8 cellular contexts compared by ENCODE assay signal in the genomic region with DNA sequence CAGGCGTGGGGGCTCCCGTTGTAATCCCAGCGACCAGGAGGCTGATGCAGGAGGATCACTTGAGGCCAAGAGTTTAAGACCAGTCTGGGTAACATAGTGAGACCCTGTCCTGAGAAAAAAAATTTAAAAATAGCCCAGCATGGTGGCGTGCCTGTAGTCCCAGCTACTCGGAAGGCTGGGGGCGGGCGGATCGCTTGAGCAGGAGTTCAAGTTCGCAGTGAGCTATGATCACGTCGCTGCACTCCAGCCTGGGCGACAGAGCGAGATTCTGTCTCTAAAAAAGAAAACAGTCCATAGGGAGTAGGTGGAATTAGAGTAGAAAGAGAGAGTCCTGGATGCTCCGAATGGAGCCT. TPM values are rescaled to one million over a fixed set of nuclear protein-coding genes. Genes with fewer than 3 reads are reported as not detected.
A peak's percentile ranks its signal among the peaks of the same experiment; 100 is the strongest.
DNase-seq lines count a peak whose midpoint lies in the region; ATAC-seq, FAIRE-seq and TF ChIP-seq lines count a peak whose summit lies in the region.

No MANE protein-coding gene starts in this region.

- peaks cover 51% of the 10 kb centered on the region for H3K4me1 Mint-ChIP-seq in activated CD8-positive, alpha-beta memory T cell treated with anti-CD3 and anti-CD28 coated beads, Interleukin-2, amount 10 ng/mL, durations not matched to agents 7 days and 5 days

- H3K9me3 ChIP-seq in K562 (replicated peaks; ENCODE audit: control insufficient read depth, insufficient read depth, low read depth, low read length) (no peaks in the 10 kb centered on the region), right lobe of liver (no peaks in the 10 kb centered on the region), tibial artery (no peaks in the 10 kb centered on the region)

- H3K4me3 ChIP-seq in K562 (peak overlapping the region; percentile 85; the same call in 1 of the 2 replicates), right lobe of liver (peak overlapping the region; percentile 82 to 91 (median 89)), tibial artery (peak overlapping the region; percentile 73 to 79)

- peak overlapping the region; percentile 94 for H2AFZ ChIP-seq in K562 (ENCODE audit: low read depth, low read length)

- TF ChIP-seq CTCF in K562 (IDR thresholded peaks at IDR 0.05 in 2 of 3, conservative IDR thresholded peaks at IDR 0.05 in 1 of 3; ENCODE audit: insufficient read depth in 2 of 3, low read depth in 1 of 3, low read length in 3 of 3) (no peak), right lobe of liver (IDR thresholded peaks at IDR 0.05) (no peak), tibial artery (IDR thresholded peaks at IDR 0.05) (no peak)

- TF ChIP-seq RAD21 in K562 (CRISPR knock-in tag; conservative IDR thresholded peaks at IDR 0.05 in 1 of 2, IDR thresholded peaks at IDR 0.05 in 1 of 2): no peak

- 62% methylated on average over 14 of the region's 14 CpGs for WGBS in K562 (ENCODE audit: insufficient coverage, low coverage, missing lambda C conversion rate)
- 53% methylated on average over 14 of the region's 14 CpGs for WGBS in right lobe of liver (ENCODE audit: insufficient coverage, low coverage, low lambda C conversion rate, missing lambda C conversion rate)

- TF ChIP-seq POLR2A in K562 (conservative IDR thresholded peaks at IDR 0.05): no peak
- no peak for TF ChIP-seq POLR2A in right lobe of liver (IDR thresholded peaks at IDR 0.05)
- no peak for TF ChIP-seq POLR2A in GM12892 (IDR thresholded peaks at IDR 0.05; ENCODE audit: low read depth, low read length)

- H4K20me1 ChIP-seq in K562 (replicated peaks; ENCODE audit: control insufficient read depth, insufficient read depth, low read length): no peaks in the 10 kb centered on the region; the same call in 1 of the 2 replicates

- no peaks in the 10 kb centered on the region for H3K9me3 Mint-ChIP-seq in activated CD8-positive, alpha-beta memory T cell treated with anti-CD3 and anti-CD28 coated beads, Interleukin-2, amount 10 ng/mL, durations not matched to agents 7 days and 5 days (ENCODE audit: low read depth)

- H3K36me3 ChIP-seq in K562 (ENCODE audit: control insufficient read depth, insufficient read depth, low read length): peaks cover 7% of the 10 kb centered on the region
- no peaks in the 10 kb centered on the region for H3K36me3 ChIP-seq in right lobe of liver
- H3K36me3 ChIP-seq in tibial artery: peaks cover 0 to under 1% (median 0%) of the 10 kb centered on the region in 3 donors

- H3K36me3 Mint-ChIP-seq in activated CD8-positive, alpha-beta memory T cell treated with anti-CD3 and anti-CD28 coated beads, Interleukin-2, amount 10 ng/mL, durations not matched to agents 7 days and 5 days: peaks cover 2% of the 10 kb centered on the region

- FAIRE-seq in K562 (lab: Jason Lieb, UNC) (no peak), GM12892 (lab: Jason Lieb, UNC) (no peak)

- CTCF ChIA-PET in activated CD8-positive, alpha-beta memory T cell treated with anti-CD3 and anti-CD28 coated beads, Interleukin-2, amount 10 ng/mL, durations not matched to agents 7 days and 5 days (lab: Charles Lee): interaction anchor here (0.6 to 3.2 kb wide), 24 partner anchors 8 to 584 kb away, joined by 3 to 24 read pairs (median 4); a partner anchor contains a TSS
- CTCF ChIA-PET in K562 (lab: Yijun Ruan, JAX; ENCODE audit: low intra/inter-chr PET ratio): interaction anchor here (0.6 to 1.7 kb wide), 2 partner anchors 138 to 234 kb away, joined by 3 to 15 read pairs; no protein-coding TSS in a partner anchor

- no peak for ATAC-seq in activated CD8-positive, alpha-beta memory T cell treated with anti-CD3 and anti-CD28 coated beads, Interleukin-2, amount 10 ng/mL, durations not matched to agents 7 days and 5 days
- ATAC-seq in K562 (peak; percentile 2; the same call in 1 of the 3 replicates), right lobe of liver (no peak), HG02973 (IDR thresholded peaks at IDR 0.05; ENCODE audit: unreplicated experiment) (no peak)

- H3K27me3 ChIP-seq in K562 (ENCODE audit: control insufficient read depth in 2 of 2, insufficient read depth in 2 of 2, low read length in 2 of 2) (no peaks in the 10 kb centered on the region), right lobe of liver (no peaks in the 10 kb centered on the region), tibial artery (no peaks in the 10 kb centered on the region)

- peaks cover 40% of the 10 kb centered on the region for H3K79me2 ChIP-seq in K562 (ENCODE audit: control insufficient read depth, insufficient read depth, low read length)

- no peak overlapping the region for H3K9ac ChIP-seq in K562 (ENCODE audit: insufficient read depth in 1 of 2, low read depth in 2 of 2, low read length in 2 of 2)

- H3K27ac ChIP-seq in K562 (ENCODE audit: extremely low read depth, low read depth, low read length) (no peak overlapping the region), right lobe of liver (no peak overlapping the region), tibial artery (peak overlapping the region; percentile 88 to 89)

- no TSS peak for BruUV-seq in K562 (replicated peaks; lab: Mats Ljungman, UMichigan)

- no peak for TF ChIP-seq EP300 in K562 (IDR thresholded peaks at IDR 0.05; ENCODE audit: low read length)

- peak overlapping the region; percentile 46 for H3K4me2 ChIP-seq in K562 (ENCODE audit: insufficient read depth, low read length)

- POLR2A ChIA-PET in K562 (lab: Yijun Ruan, JAX): interaction anchor here (0.5 to 1.3 kb wide), 6 partner anchors 9 to 151 kb away, joined by 3 to 7 read pairs (median 4); a partner anchor contains a TSS

- H3K27ac Mint-ChIP-seq in activated CD8-positive, alpha-beta memory T cell treated with anti-CD3 and anti-CD28 coated beads, Interleukin-2, amount 10 ng/mL, durations not matched to agents 7 days and 5 days: no peak overlapping the region

- peaks cover 2% of the 10 kb centered on the region for H3K9me1 ChIP-seq in K562 (ENCODE audit: control insufficient read depth, insufficient read depth, low read length)

- no peak for DNase-seq in activated CD8-positive, alpha-beta memory T cell treated with anti-CD3 and anti-CD28 coated beads, Interleukin-2, amount 10 ng/mL, durations not matched to agents 7 days and 5 days
- DNase-seq in activated CD8-positive, alpha-beta memory T cell treated with anti-CD3 and anti-CD28 coated beads, Interleukin-2, amount 50 U/mL, for 48 hours: no peak
- no peak for DNase-seq in K562 (ENCODE audit: extremely low read depth in 1 of 4, low spot score in 3 of 4)
- no peak for DNase-seq in right lobe of liver
- DNase-seq in tibial artery: no peak
- DNase-seq in SHP77 (lab: John Stamatoyannopoulos, UW): no peak
- DNase-seq in GM12892 (ENCODE audit: insufficient read length): no peak

- peaks cover 13 to 14% of the 10 kb centered on the region in 2 experiments for H3K4me1 ChIP-seq in K562 (replicated peaks in 1 of 2; ENCODE audit: control insufficient read depth in 2 of 2, insufficient read depth in 2 of 2, low read length in 2 of 2)
- H3K4me1 ChIP-seq in right lobe of liver: peaks cover 0 to 8% (median 0%) of the 10 kb centered on the region in 4 donors
- peaks cover 0 to 18% (median 8%) of the 10 kb centered on the region in 4 donors for H3K4me1 ChIP-seq in tibial artery

- in situ Hi-C loops in K562 (cut with MboI): no loop called here

- H3K27me3 Mint-ChIP-seq in activated CD8-positive, alpha-beta memory T cell treated with anti-CD3 and anti-CD28 coated beads, Interleukin-2, amount 10 ng/mL, durations not matched to agents 7 days and 5 days: peaks cover 8% of the 10 kb centered on the region

- intact Hi-C loops in K562 (cut with micrococcal nuclease) (loop anchor here (5.0 kb wide), 1 partner anchor 137 kb away; no protein-coding TSS in a partner anchor), right lobe of liver (cut with DNase I) (loop anchor here in 1 of 2 donors (10.0 kb wide), 1 partner anchor 124 kb away; a partner anchor contains a TSS), tibial artery (cut with DNase I; ENCODE audit: low total_unique reads) (no loop called here)

- H3K4me3 Mint-ChIP-seq in activated CD8-positive, alpha-beta memory T cell treated with anti-CD3 and anti-CD28 coated beads, Interleukin-2, amount 10 ng/mL, durations not matched to agents 7 days and 5 days: peak overlapping the region; percentile 90

RNA-seq across cellular contexts. Expression of a gene that starts 0.3 kb away (rescaled TPM):
- 10 to 100 TPM; 39.6 to 40.4 TPM for total RNA-seq in activated CD8-positive, alpha-beta memory T cell treated with anti-CD3 and anti-CD28 coated beads, Interleukin-2, amount 10 ng/mL, durations not matched to agents 7 days and 5 days
- 112 and 166 TPM in 2 replicates for total RNA-seq in K562 (2011; cell fraction: chromatin; rRNA removed; ENCODE audit: low replicate concordance)
- total RNA-seq in K562 (2011; cell fraction: nucleolus; rRNA removed): 66.4 and 72.5 TPM in 2 replicates
- 68.0 and 77.2 TPM in 2 replicates for total RNA-seq in K562 (2011; cell fraction: nucleoplasm; rRNA removed)
- total RNA-seq in K562 (2014; rRNA removed) (12.6 and 26.0 TPM in 2 replicates), K562 (2014; rRNA removed; fragmentation: Illumina TruSeq; extraction: Trizol) (19.6 and 21.5 TPM in 2 replicates), K562 (2015; rRNA removed; fragmentation: Illumina TruSeq; extraction: Trizol) (19.9 and 20.2 TPM in 2 replicates), K562 (2021) (46.3 and 53.2 TPM in 2 replicates), right lobe of liver (10 to 100 TPM in 4 of 6 experiments, 1 to 10 TPM in 2; 8.2 to 14.8 (median 11.6) TPM)
- polyA plus RNA-seq in K562 (2011; rRNA removed) (41.4 and 49.7 TPM in 2 replicates), K562 (2014; fragmentation: Illumina TruSeq; extraction: Trizol) (56.8 and 67.5 TPM in 2 replicates), K562 (2014; fragmentation: Nextera tagmentation; extraction: Ambion mirVana) (10 to 100 TPM; 20.3 to 30.8 TPM), K562 (2014; rRNA removed) (24.5 and 35.3 TPM in 2 replicates)
- 34.6 and 41.2 TPM in 2 replicates for polyA plus RNA-seq in K562 (2011; cell fraction: cytosol; rRNA removed)
- polyA plus RNA-seq in K562 (2011; cell fraction: nucleus; rRNA removed): 145 and 169 TPM in 2 replicates
- polyA plus RNA-seq in K562 (2012): 26.2 and 40.2 TPM in 2 replicates
- 42.0 and 59.3 TPM in 2 replicates for polyA minus RNA-seq in K562 (2011; rRNA and poly(A)+ RNA removed)
- 21.1 and 24.5 TPM in 2 replicates for polyA minus RNA-seq in K562 (2011; cell fraction: cytosol; rRNA and poly(A)+ RNA removed)
- polyA minus RNA-seq in K562 (2011; cell fraction: nucleus; rRNA and poly(A)+ RNA removed): 40.5 and 51.9 TPM in 2 replicates
- polyA plus RNA-seq in GM12892 (2012; ENCODE audit: missing spikeins): 25.5 TPM

RNA-seq across cellular contexts. Expression of a gene that starts 38.4 kb away (rescaled TPM):
- total RNA-seq in activated CD8-positive, alpha-beta memory T cell treated with anti-CD3 and anti-CD28 coated beads, Interleukin-2, amount 10 ng/mL, durations not matched to agents 7 days and 5 days: 10 to 100 TPM; 16.8 to 22.4 TPM
- total RNA-seq in K562 (2011; cell fraction: chromatin; rRNA removed; ENCODE audit: low replicate concordance): 93.3 and 145 TPM in 2 replicates
- total RNA-seq in K562 (2011; cell fraction: nucleolus; rRNA removed): 40.4 and 45.0 TPM in 2 replicates
- total RNA-seq in K562 (2011; cell fraction: nucleoplasm; rRNA removed): 42.6 and 50.0 TPM in 2 replicates
- 3.8 and 5.2 TPM in 2 replicates for total RNA-seq in K562 (2014; rRNA removed)
- total RNA-seq in K562 (2014; rRNA removed; fragmentation: Illumina TruSeq; extraction: Trizol): 4.1 and 6.3 TPM in 2 replicates
- total RNA-seq in K562 (2015; rRNA removed; fragmentation: Illumina TruSeq; extraction: Trizol): 4.1 and 4.5 TPM in 2 replicates
- total RNA-seq in K562 (2021): 9.3 and 9.6 TPM in 2 replicates
- 12.4 and 22.4 TPM in 2 replicates for polyA plus RNA-seq in K562 (2011; rRNA removed)
- polyA plus RNA-seq in K562 (2011; cell fraction: cytosol; rRNA removed): 9.2 and 11.0 TPM in 2 replicates
- 219 and 220 TPM in 2 replicates for polyA plus RNA-seq in K562 (2011; cell fraction: nucleus; rRNA removed)
- 5.5 and 8.3 TPM in 2 replicates for polyA plus RNA-seq in K562 (2012)
- 6.5 and 9.6 TPM in 2 replicates for polyA plus RNA-seq in K562 (2014; fragmentation: Illumina TruSeq; extraction: Trizol)
- polyA plus RNA-seq in K562 (2014; fragmentation: Nextera tagmentation; extraction: Ambion mirVana): 1 to 10 TPM; 3.5 to 6.7 TPM
- polyA plus RNA-seq in K562 (2014; rRNA removed): 9.7 and 10.3 TPM in 2 replicates
- polyA minus RNA-seq in K562 (2011; rRNA and poly(A)+ RNA removed): 10.5 and 11.9 TPM in 2 replicates
- 5.3 and 6.7 TPM in 2 replicates for polyA minus RNA-seq in K562 (2011; cell fraction: cytosol; rRNA and poly(A)+ RNA removed)
- 19.5 and 29.4 TPM in 2 replicates for polyA minus RNA-seq in K562 (2011; cell fraction: nucleus; rRNA and poly(A)+ RNA removed)
- 10 to 100 TPM in 5 of 6 experiments, 1 to 10 TPM in 1; 9.2 to 14.0 (median 12.7) TPM for total RNA-seq in right lobe of liver
- 13.1 TPM for polyA plus RNA-seq in GM12892 (2012; ENCODE audit: missing spikeins)

RNA-seq across cellular contexts. Expression of a gene that starts 38.5 kb away (rescaled TPM):
- total RNA-seq in activated CD8-positive, alpha-beta memory T cell treated with anti-CD3 and anti-CD28 coated beads, Interleukin-2, amount 10 ng/mL, durations not matched to agents 7 days and 5 days: 10 to 100 TPM; 22.0 to 25.7 TPM
- 12.4 and 31.3 TPM in 2 replicates for total RNA-seq in K562 (2011; cell fraction: chromatin; rRNA removed; ENCODE audit: low replicate concordance)
- 21.2 and 25.3 TPM in 2 replicates for total RNA-seq in K562 (2011; cell fraction: nucleolus; rRNA removed)
- 14.1 and 22.4 TPM in 2 replicates for total RNA-seq in K562 (2011; cell fraction: nucleoplasm; rRNA removed)
- 17.0 and 30.0 TPM in 2 replicates for total RNA-seq in K562 (2014; rRNA removed)
- 15.5 and 18.2 TPM in 2 replicates for total RNA-seq in K562 (2014; rRNA removed; fragmentation: Illumina TruSeq; extraction: Trizol)
- 15.3 and 24.6 TPM in 2 replicates for total RNA-seq in K562 (2015; rRNA removed; fragmentation: Illumina TruSeq; extraction: Trizol)
- 19.0 and 20.5 TPM in 2 replicates for total RNA-seq in K562 (2021)
- 45.9 and 49.8 TPM in 2 replicates for polyA plus RNA-seq in K562 (2011; rRNA removed)
- polyA plus RNA-seq in K562 (2011; cell fraction: cytosol; rRNA removed): 24.3 and 40.6 TPM in 2 replicates
- polyA plus RNA-seq in K562 (2011; cell fraction: nucleus; rRNA removed): 40.5 and 63.9 TPM in 2 replicates
- 16.7 and 22.6 TPM in 2 replicates for polyA plus RNA-seq in K562 (2012)
- polyA plus RNA-seq in K562 (2014; fragmentation: Illumina TruSeq; extraction: Trizol): 19.7 and 30.1 TPM in 2 replicates
- 1 to 10 TPM; 2.3 to 10.0 TPM for polyA plus RNA-seq in K562 (2014; fragmentation: Nextera tagmentation; extraction: Ambion mirVana)
- 26.5 and 26.6 TPM in 2 replicates for polyA plus RNA-seq in K562 (2014; rRNA removed)
- polyA minus RNA-seq in K562 (2011; rRNA and poly(A)+ RNA removed): 31.3 and 33.2 TPM in 2 replicates
- 6.3 and 21.5 TPM in 2 replicates for polyA minus RNA-seq in K562 (2011; cell fraction: cytosol; rRNA and poly(A)+ RNA removed)
- polyA minus RNA-seq in K562 (2011; cell fraction: nucleus; rRNA and poly(A)+ RNA removed): 5.9 and 9.6 TPM in 2 replicates
- 10 to 100 TPM in 1 of 6 experiments, 1 to 10 TPM in 5; 7.7 to 11.1 (median 9.1) TPM for total RNA-seq in right lobe of liver
- polyA plus RNA-seq in GM12892 (2012; ENCODE audit: missing spikeins): 14.8 TPM

RNA-seq across cellular contexts. Expression of a gene that starts 50.8 kb away (rescaled TPM):
- total RNA-seq in activated CD8-positive, alpha-beta memory T cell treated with anti-CD3 and anti-CD28 coated beads, Interleukin-2, amount 10 ng/mL, durations not matched to agents 7 days and 5 days: 10 to 100 TPM; 55.2 to 67.6 TPM
- 85.6 and 126 TPM in 2 replicates for total RNA-seq in K562 (2011; cell fraction: chromatin; rRNA removed; ENCODE audit: low replicate concordance)
- 75.8 and 79.0 TPM in 2 replicates for total RNA-seq in K562 (2011; cell fraction: nucleolus; rRNA removed)
- 81.7 and 82.7 TPM in 2 replicates for total RNA-seq in K562 (2011; cell fraction: nucleoplasm; rRNA removed)
- 41.1 and 43.6 TPM in 2 replicates for total RNA-seq in K562 (2014; rRNA removed)
- 33.9 and 37.6 TPM in 2 replicates for total RNA-seq in K562 (2014; rRNA removed; fragmentation: Illumina TruSeq; extraction: Trizol)
- total RNA-seq in K562 (2015; rRNA removed; fragmentation: Illumina TruSeq; extraction: Trizol): 43.8 and 46.9 TPM in 2 replicates
- 52.6 and 56.7 TPM in 2 replicates for total RNA-seq in K562 (2021)
- 55.1 and 56.7 TPM in 2 replicates for polyA plus RNA-seq in K562 (2011; rRNA removed)
- 69.3 and 108 TPM in 2 replicates for polyA plus RNA-seq in K562 (2011; cell fraction: cytosol; rRNA removed)
- polyA plus RNA-seq in K562 (2011; cell fraction: nucleus; rRNA removed): 162 and 234 TPM in 2 replicates
- polyA plus RNA-seq in K562 (2012): 40.2 and 56.5 TPM in 2 replicates
- 48.0 and 61.3 TPM in 2 replicates for polyA plus RNA-seq in K562 (2014; fragmentation: Illumina TruSeq; extraction: Trizol)
- 100 to 1,000 TPM in 1 of 2 experiments, 10 to 100 TPM in 1; 83.2 to 103 TPM for polyA plus RNA-seq in K562 (2014; fragmentation: Nextera tagmentation; extraction: Ambion mirVana)
- polyA plus RNA-seq in K562 (2014; rRNA removed): 64.8 and 72.7 TPM in 2 replicates
- 31.4 and 41.5 TPM in 2 replicates for polyA minus RNA-seq in K562 (2011; rRNA and poly(A)+ RNA removed)
- 16.0 and 28.2 TPM in 2 replicates for polyA minus RNA-seq in K562 (2011; cell fraction: cytosol; rRNA and poly(A)+ RNA removed)
- polyA minus RNA-seq in K562 (2011; cell fraction: nucleus; rRNA and poly(A)+ RNA removed): 27.7 and 35.0 TPM in 2 replicates
- 10 to 100 TPM; 19.7 to 34.1 (median 28.0) TPM for total RNA-seq in right lobe of liver
- polyA plus RNA-seq in GM12892 (2012; ENCODE audit: missing spikeins): 51.7 TPM

RNA-seq across cellular contexts. Expression of a gene that starts 50.9 kb away (rescaled TPM):
- total RNA-seq in activated CD8-positive, alpha-beta memory T cell treated with anti-CD3 and anti-CD28 coated beads, Interleukin-2, amount 10 ng/mL, durations not matched to agents 7 days and 5 days: 10 to 100 TPM; 54.2 to 55.4 TPM
- 24.0 and 65.8 TPM in 2 replicates for total RNA-seq in K562 (2011; cell fraction: chromatin; rRNA removed; ENCODE audit: low replicate concordance)
- 35.1 and 47.0 TPM in 2 replicates for total RNA-seq in K562 (2011; cell fraction: nucleolus; rRNA removed)
- 30.9 and 31.5 TPM in 2 replicates for total RNA-seq in K562 (2011; cell fraction: nucleoplasm; rRNA removed)
- total RNA-seq in K562 (2014; rRNA removed) (8.1 and 13.8 TPM in 2 replicates), K562 (2014; rRNA removed; fragmentation: Illumina TruSeq; extraction: Trizol) (4.0 and 4.1 TPM in 2 replicates), K562 (2015; rRNA removed; fragmentation: Illumina TruSeq; extraction: Trizol) (4.5 and 5.2 TPM in 2 replicates), K562 (2021) (25.4 and 26.1 TPM in 2 replicates), right lobe of liver (10 to 100 TPM in 2 of 6 experiments, 1 to 10 TPM in 4; 7.1 to 12.5 (median 7.5) TPM)
- polyA plus RNA-seq in K562 (2011; rRNA removed) (2.4 and 4.2 TPM in 2 replicates), K562 (2014; fragmentation: Illumina TruSeq; extraction: Trizol) (12.2 and 12.9 TPM in 2 replicates), K562 (2014; fragmentation: Nextera tagmentation; extraction: Ambion mirVana) (1 to 10 TPM in 1 of 2 experiments, under 1 TPM in 1; 0.50 to 1.3 TPM), K562 (2014; rRNA removed) (7.0 and 7.3 TPM in 2 replicates)
- polyA plus RNA-seq in K562 (2011; cell fraction: cytosol; rRNA removed): 3.5 and 4.3 TPM in 2 replicates
- 12.9 and 32.2 TPM in 2 replicates for polyA plus RNA-seq in K562 (2011; cell fraction: nucleus; rRNA removed)
- 8.3 and 9.9 TPM in 2 replicates for polyA plus RNA-seq in K562 (2012)
- 6.0 and 6.3 TPM in 2 replicates for polyA minus RNA-seq in K562 (2011; rRNA and poly(A)+ RNA removed)
- 9.3 and 9.6 TPM in 2 replicates for polyA minus RNA-seq in K562 (2011; cell fraction: cytosol; rRNA and poly(A)+ RNA removed)
- 20.1 and 24.5 TPM in 2 replicates for polyA minus RNA-seq in K562 (2011; cell fraction: nucleus; rRNA and poly(A)+ RNA removed)
- 8.8 TPM for polyA plus RNA-seq in GM12892 (2012; ENCODE audit: missing spikeins)

Comparison
In these comparisons a context has a peak if more than half of its experiments do, and no peak if none do; other contexts are left out.
1. H3K27ac ChIP-seq: peak in tibial artery (2 of 2); none in K562 (single experiment) and right lobe of liver (0 of 3).
2. Peak in every context shown above with its lines, with median percentiles within 50 percentile points of each other: H3K4me3 ChIP-seq.